26 cellular contexts compared by ENCODE assay signal in the genomic region with DNA sequence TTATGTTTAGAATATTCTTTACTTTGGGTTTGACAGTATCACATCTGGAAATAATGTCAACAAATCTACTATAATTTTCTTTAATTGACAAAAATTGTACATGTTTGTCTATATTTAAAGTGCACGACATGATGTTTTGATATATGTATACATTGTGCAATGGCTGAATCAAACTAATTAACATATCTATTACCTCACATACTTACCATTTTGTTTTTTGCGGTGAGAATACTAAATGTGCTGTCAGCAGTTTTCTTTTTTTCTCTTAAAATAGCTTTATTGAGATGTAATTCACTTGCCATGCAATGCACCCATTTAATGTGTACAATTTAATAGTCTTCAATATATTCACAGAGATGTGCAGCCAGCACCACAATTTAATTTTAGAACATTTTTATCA. TPM values are rescaled to one million over a fixed set of nuclear protein-coding genes. Genes with fewer than 3 reads are reported as not detected.
"Had no signal": no experiment of that assay in that cellular context is flagged by ENCODE, and none has a peak within 500 bp of the region (broad histone marks: within the 10 kb centered on the region; RNA-seq: fewer than 3 reads in every experiment).

No MANE protein-coding gene starts in this region.

- H3K4me3 ChIP-seq: hepatocyte, left ventricle myocardium inferior, lung, pancreas, prostate gland, smooth muscle cell, stomach, testis, thyroid gland, transverse colon, upper lobe of left lung, vagina had no signal

- FAIRE-seq: pancreas had no signal

- ATAC-seq: naive thymus-derived CD8-positive, alpha-beta T cell; pancreas; right cardiac atrium; stimulated activated naive B cell treated with anti-CD40 and anti-IgM and Interleukin-4, amounts not matched to agents 10 μg/mL and 1 μg/mL and 100 μg/mL, for 72 hours; stimulated activated naive CD8-positive, alpha-beta T cell treated with anti-CD3 and anti-CD28 coated beads, Interleukin-15, Interleukin-2, amounts not matched to agents 100 U/mL and 50 U/mL, for 24 hours had no signal

- H3K36me3 ChIP-seq: left ventricle myocardium inferior, pancreas, prostate gland, stomach, thyroid gland, transverse colon, upper lobe of left lung, vagina had no signal

- H3K4me1 ChIP-seq: prostate gland, testis, thyroid gland, transverse colon had no signal

- H3K9me3 ChIP-seq: pancreas, prostate gland, testis, thyroid gland, vagina had no signal

- DNase-seq: islet precursor cell; left ventricle myocardium inferior; midbrain; naive thymus-derived CD8-positive, alpha-beta T cell; nucleus accumbens; pancreas; posterior cingulate gyrus; retina; right cardiac atrium; stimulated activated CD4-positive, alpha-beta T cell treated with anti-CD3 and anti-CD28 coated beads, Interleukin-1b, Interleukin-23, amount 100 ng/mL, for 48 hours; stimulated activated CD4-positive, alpha-beta T cell treated with anti-CD3 and anti-CD28 coated beads, Interleukin-2, amount 100 ng/mL, for 48 hours; stimulated activated naive B cell treated with anti-CD40 and anti-IgM and Interleukin-4, amounts not matched to agents 10 μg/mL and 1 μg/mL and 100 μg/mL, for 72 hours; stimulated activated naive CD8-positive, alpha-beta T cell treated with anti-CD3 and anti-CD28 coated beads, Interleukin-15, Interleukin-2, amounts not matched to agents 100 U/mL and 50 U/mL, for 24 hours; stomach; testis; thyroid gland; transverse colon; upper lobe of left lung had no signal

- H3K27ac ChIP-seq: hepatocyte, left ventricle myocardium inferior, pancreas, prostate gland, stomach, testis, thyroid gland, transverse colon, upper lobe of left lung, vagina had no signal

RNA-seq across cellular contexts. Expression of gene C6, which starts 10.6 kb away (rescaled TPM):
- total RNA-seq: kidney epithelial cell; naive thymus-derived CD8-positive, alpha-beta T cell; neural crest cell; skeletal muscle tissue; smooth muscle cell had no signal
